In genomic region chr16:85780281-85780680, GRCh38 we compare ENCODE assay signal across 26 cellular contexts.
"Had no signal": no experiment of that assay in that cellular context is flagged by ENCODE, and none has a peak within 500 bp of the region (broad histone marks: within the 10 kb centered on the region; RNA-seq: fewer than 3 reads in every experiment).

No MANE protein-coding gene starts in this region.

- H3K27me3 ChIP-seq: left lung, ovary, sigmoid colon, spleen, suprapubic skin, tibial artery, upper lobe of right lung had no signal

- H3K27ac Mint-ChIP-seq: memory B cell; nephron; stimulated activated effector memory CD8-positive, alpha-beta T cell treated with anti-CD3 and anti-CD28 coated beads, Interleukin-12 subunit alpha, Interleukin-12 subunit beta, amount 100 ng/mL, for 72 hours; stimulated activated naive CD8-positive, alpha-beta T cell treated with anti-CD3 and anti-CD28 coated beads, Interleukin-15, Interleukin-2, amounts not matched to agents 100 ng/mL and 50 ng/mL, for 24 hours had no signal

- ATAC-seq: left colon; left lung; naive thymus-derived CD8-positive, alpha-beta T cell; right cardiac atrium; stimulated activated effector memory CD8-positive, alpha-beta T cell treated with anti-CD3 and anti-CD28 coated beads, Interleukin-12 subunit alpha, Interleukin-12 subunit beta, amount 100 ng/mL, for 72 hours; upper lobe of right lung had no signal

- DNase-seq: hippocampal formation; kidney glomerular epithelial cell; left colon; left lung; naive thymus-derived CD8-positive, alpha-beta T cell; ovary; retina; right cardiac atrium; sigmoid colon; small intestine; spleen; stimulated activated CD4-positive, alpha-beta T cell treated with anti-CD3 and anti-CD28 coated beads, Interleukin-4, amount 100 ng/mL, for 24 hours; stimulated activated naive CD4-positive, alpha-beta T cell; tibial artery; trophoblast cell; upper lobe of right lung had no signal

- H3K9me3 ChIP-seq: left lung, ovary, prostate gland, sigmoid colon, spleen, suprapubic skin, thoracic aorta, tibial artery, upper lobe of right lung had no signal

- FAIRE-seq: keratinocyte, small intestine, urothelium cell line had no signal

- H3K4me3 Mint-ChIP-seq: memory B cell; naive thymus-derived CD8-positive, alpha-beta T cell; nephron; neural crest cell; stimulated activated effector memory CD8-positive, alpha-beta T cell treated with anti-CD3 and anti-CD28 coated beads, Interleukin-12 subunit alpha, Interleukin-12 subunit beta, amount 100 ng/mL, for 72 hours; stimulated activated naive CD8-positive, alpha-beta T cell treated with anti-CD3 and anti-CD28 coated beads, Interleukin-15, Interleukin-2, amounts not matched to agents 100 ng/mL and 50 ng/mL, for 24 hours had no signal

- H3K4me3 ChIP-seq: left lung, ovary, prostate gland, sigmoid colon, spleen, suprapubic skin, thoracic aorta, tibial artery, upper lobe of right lung had no signal

- H3K36me3 ChIP-seq: ovary, prostate gland had no signal

- H3K27me3 Mint-ChIP-seq: memory B cell; naive thymus-derived CD8-positive, alpha-beta T cell; stimulated activated naive CD8-positive, alpha-beta T cell treated with anti-CD3 and anti-CD28 coated beads, Interleukin-15, Interleukin-2, amounts not matched to agents 100 ng/mL and 50 ng/mL, for 24 hours had no signal

- H3K9me3 Mint-ChIP-seq: memory B cell; naive thymus-derived CD8-positive, alpha-beta T cell; nephron; neural crest cell; stimulated activated effector memory CD8-positive, alpha-beta T cell treated with anti-CD3 and anti-CD28 coated beads, Interleukin-12 subunit alpha, Interleukin-12 subunit beta, amount 100 ng/mL, for 72 hours; stimulated activated naive CD8-positive, alpha-beta T cell treated with anti-CD3 and anti-CD28 coated beads, Interleukin-15, Interleukin-2, amounts not matched to agents 100 ng/mL and 50 ng/mL, for 24 hours had no signal

- H3K27ac ChIP-seq: left lung, ovary, prostate gland, sigmoid colon, suprapubic skin, thoracic aorta, tibial artery, upper lobe of right lung had no signal

- H3K4me1 Mint-ChIP-seq: nephron, neural crest cell had no signal
